In the genomic region with DNA sequence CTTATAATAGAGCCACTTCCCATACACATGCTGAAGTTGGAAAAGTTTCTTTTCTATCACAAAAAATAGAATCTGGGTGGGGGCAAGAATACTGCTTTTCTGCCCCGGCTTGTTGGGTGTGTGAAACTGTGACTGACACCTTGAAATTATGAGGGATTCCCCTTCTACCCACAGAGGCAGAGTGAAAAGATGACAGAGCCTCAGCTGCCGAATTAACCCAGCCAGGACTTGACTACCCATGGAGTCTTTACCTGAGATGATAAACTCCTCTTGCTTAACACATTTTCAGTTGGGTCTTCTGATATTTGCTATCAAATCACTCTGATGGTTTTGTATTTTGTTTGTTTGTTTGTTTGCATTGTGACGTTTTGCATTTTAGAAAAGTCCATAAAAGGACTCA, we compare ENCODE assay signal across 10 cellular contexts.
DNase-seq lines count a peak whose midpoint lies in the region; ATAC-seq, FAIRE-seq and TF ChIP-seq lines count a peak whose summit lies in the region.
"Had no signal": no experiment of that assay in that cellular context is flagged by ENCODE, and none has a peak within 500 bp of the region (broad histone marks: within the 10 kb centered on the region; RNA-seq: fewer than 3 reads in every experiment).

No MANE protein-coding gene starts in this region.

- no TSS peak for BruUV-seq in GM12878 (replicated peaks; lab: Mats Ljungman, UMichigan)

- 2% methylated on average over 3 of the region's 3 CpGs for WGBS in GM12878 (ENCODE audit: insufficient coverage, insufficient replicate concordance, low lambda C conversion rate, missing lambda C conversion rate)

- H3K4me3 ChIP-seq in GM12878 (no peak overlapping the region), kidney (ENCODE audit: low read length in 2 of 2) (no peak overlapping the region)

- CTCF ChIA-PET in GM12878 (lab: Yijun Ruan, JAX), result interaction anchor here (1.1 to 8.1 kb wide), 4 partner anchors 10 to 186 kb away, joined by 3 to 235 read pairs (median 18); no protein-coding TSS in a partner anchor

- RAD21 ChIA-PET in GM12878 (lab: Charles Lee; ENCODE audit: unreplicated experiment), result interaction anchor here (0.7 to 9.1 kb wide), 10 partner anchors 15 to 155 kb away, joined by 3 to 85 read pairs (median 6); partner anchors contain the start of gene PMAIP1

- H3K27me3 ChIP-seq in GM12878 (replicated peaks in 1 of 2; ENCODE audit: control insufficient read depth in 2 of 2, insufficient read depth in 2 of 2, low read length in 1 of 2), result no peaks in the 10 kb centered on the region

- POLR2A ChIA-PET in GM12878 (lab: Charles Lee), result interaction anchor here (0.5 to 1.2 kb wide), 2 partner anchors 16 to 103 kb away, joined by 3 read pairs; no protein-coding TSS in a partner anchor

- H3K9ac ChIP-seq in GM12878 (ENCODE audit: control insufficient read depth, insufficient read depth, low read length), result no peak overlapping the region
- H3K9ac ChIP-seq in kidney (ENCODE audit: low read length in 2 of 2), result no peak overlapping the region

- H4K20me1 ChIP-seq in GM12878 (ENCODE audit: control insufficient read depth, insufficient read depth), result no peaks in the 10 kb centered on the region

- H3K36me3 ChIP-seq in GM12878 (ENCODE audit: control insufficient read depth in 2 of 2, insufficient read depth in 2 of 2, low read length in 1 of 2), result no peaks in the 10 kb centered on the region
- H3K36me3 ChIP-seq in kidney (ENCODE audit: control insufficient read depth in 1 of 2, insufficient read depth in 2 of 2, low read length in 2 of 2), result no peaks in the 10 kb centered on the region

- TF ChIP-seq CTCF in GM12878 (IDR thresholded peaks at IDR 0.05 in 2 of 3, conservative IDR thresholded peaks at IDR 0.05 in 1 of 3; ENCODE audit: control insufficient read depth in 2 of 3, extremely low read depth in 1 of 3, insufficient read depth in 1 of 3, low read depth in 3 of 3, low read length in 3 of 3), result no peak
- no peak for TF ChIP-seq CTCF in omental fat pad (IDR thresholded peaks at IDR 0.05)
- TF ChIP-seq CTCF in kidney (IDR thresholded peaks at IDR 0.05; ENCODE audit: borderline replicate concordance, extremely low read depth, insufficient read depth), result no peak

- H3K27ac ChIP-seq in GM12878 (ENCODE audit: control insufficient read depth, insufficient read depth) (peak overlapping the region; percentile 51), kidney (ENCODE audit: low read depth in 2 of 2, low read length in 2 of 2) (no peak overlapping the region)

- in situ Hi-C loops in GM12878 (cut with MboI), result loop anchor here (10.0 kb wide), 2 partner anchors 131 to 721 kb away; no protein-coding TSS in a partner anchor

- H3K9me3 ChIP-seq in GM12878 (replicated peaks; ENCODE audit: control insufficient read depth, insufficient read depth, low read length) (no peaks in the 10 kb centered on the region), kidney (ENCODE audit: control insufficient read depth in 1 of 2, low read length in 2 of 2) (no peaks in the 10 kb centered on the region)

- FAIRE-seq in GM12878 (lab: Jason Lieb, UNC) (no peak), kidney (lab: Jason Lieb, UNC) (no peak)
- FAIRE-seq: endometrium had no signal

- SMC1A ChIA-PET in GM12878 (lab: Charles Lee; ENCODE audit: uncharacterized antibody, unreplicated experiment), result interaction anchor here (0.8 to 9.7 kb wide), 7 partner anchors 10 to 139 kb away, joined by 3 to 111 read pairs (median 42); partner anchors contain the start of gene PMAIP1

- no peak for TF ChIP-seq RAD21 in GM12878 (IDR thresholded peaks at IDR 0.05; ENCODE audit: insufficient read depth, low read depth, low read length)

- H2AFZ ChIP-seq in GM12878 (ENCODE audit: control insufficient read depth, low read depth, low read length), result peak overlapping the region; percentile 57

- H3K4me1 ChIP-seq in GM12878 (ENCODE audit: control insufficient read depth, insufficient read depth, low read length) (peaks cover 31% of the 10 kb centered on the region), kidney (ENCODE audit: control insufficient read depth in 1 of 2, insufficient read depth in 1 of 2, low read depth in 1 of 2, low read length in 2 of 2) (no peaks in the 10 kb centered on the region)

- ATAC-seq in GM18858 (IDR thresholded peaks at IDR 0.05; ENCODE audit: unreplicated experiment), result peak; percentile 84
- peak; percentile 60 for ATAC-seq in GM19467 (IDR thresholded peaks at IDR 0.05; ENCODE audit: unreplicated experiment)
- peak; percentile 63 for ATAC-seq in HG02981 (IDR thresholded peaks at IDR 0.05; ENCODE audit: unreplicated experiment)
- ATAC-seq in GM12878, result peak; percentile 84
- ATAC-seq in omental fat pad (ENCODE audit: low FRiP score), result no peak
- ATAC-seq: T-helper 17 cell had no signal

- no peak for TF ChIP-seq POLR2A in GM12878 (IDR thresholded peaks at IDR 0.05; ENCODE audit: low read depth, low read length)

- intact Hi-C loops in GM12878 (cut with micrococcal nuclease; ENCODE audit: unreplicated experiment) (loop anchor here (10.0 kb wide), 2 partner anchors 321 to 689 kb away; no protein-coding TSS in a partner anchor), kidney (cut with DNase I) (no loop called here)

- DNase-seq in GM12878 (ENCODE audit: low read depth, low spot score), result no peak
- no peak for DNase-seq in omental fat pad (ENCODE audit: low spot score)
- no peak for DNase-seq in T-helper 1 cell
- no peak for DNase-seq in kidney
- DNase-seq: NCI-H446 treated with DMSO at 0.1 percent for 48 hours, T-helper 17 cell had no signal

- H3K4me2 ChIP-seq in GM12878 (ENCODE audit: control insufficient read depth, insufficient read depth), result peak overlapping the region; percentile 71

- TF ChIP-seq EP300 in GM12878 (IDR thresholded peaks at IDR 0.05; ENCODE audit: borderline replicate concordance in 1 of 2, control insufficient read depth in 1 of 2, low read depth in 2 of 2, low read length in 2 of 2), result 0 out of 4 replicates have a peak, but pooled peaks of 1 of the 2 experiments have one; percentile 10

- H3K79me2 ChIP-seq in GM12878 (ENCODE audit: control insufficient read depth, insufficient read depth, low read length), result no peaks in the 10 kb centered on the region

TF ChIP-seq in GM12878, 131 proteins besides CTCF, POLR2A, EP300 and RAD21 (continues in another document):
- TF ChIP-seq ATF2 (IDR thresholded peaks at IDR 0.05; ENCODE audit: low read length) (peak; percentile 41; the same call in 1 of the 2 replicates), DPF2 (IDR thresholded peaks at IDR 0.05) (peak; percentile 47; the same call in 1 of the 2 replicates), SIN3A (IDR thresholded peaks at IDR 0.05; ENCODE audit: low read depth, low read length) (no peak), RELB (IDR thresholded peaks at IDR 0.05; ENCODE audit: low read depth) (peak; percentile 56; the same call in 1 of the 2 replicates), TCF12 (IDR thresholded peaks at IDR 0.05; ENCODE audit: low read depth, low read length) (0 out of 2 replicates have a peak, but pooled peaks have one; percentile 17), HDAC6 (IDR thresholded peaks at IDR 0.05; ENCODE audit: unreplicated experiment) (no peak), ZNF274 (IDR thresholded peaks at IDR 0.05; ENCODE audit: insufficient read depth, insufficient read length) (no peak), IKZF2 (IDR thresholded peaks at IDR 0.05) (0 out of 4 replicates have a peak, but pooled peaks have one; percentile 7 to 8), MLLT1 (IDR thresholded peaks at IDR 0.05) (0 out of 2 replicates have a peak, but pooled peaks have one; percentile 30), RUNX3 (IDR thresholded peaks at IDR 0.05; ENCODE audit: low read length) (peak; percentile 68; the same call in 1 of the 2 replicates)
